ENCODE assay signal across 19 cellular contexts in genomic region chr6:37456126-37456525, GRCh38. TPM values are rescaled to one million over a fixed set of nuclear protein-coding genes. Genes with fewer than 3 reads are reported as not detected.
A peak's percentile ranks its signal among the peaks of the same experiment; 100 is the strongest.
DNase-seq lines count a peak whose midpoint lies in the region; ATAC-seq and TF ChIP-seq lines count a peak whose summit lies in the region.
"Had no signal": no experiment of that assay in that cellular context is flagged by ENCODE, and none has a peak within 500 bp of the region (broad histone marks: within the 10 kb centered on the region; RNA-seq: fewer than 3 reads in every experiment).

No MANE protein-coding gene starts in this region.

- intact Hi-C loops in activated CD4-positive, alpha-beta T cell treated with anti-CD3 and anti-CD28 coated beads for 36 hours (cut with DNase I, micrococcal nuclease) = no loop called here
- intact Hi-C loops in spleen (cut with DNase I; ENCODE audit: low total_unique reads) = no loop called here

- H3K27ac Mint-ChIP-seq in activated CD4-positive, alpha-beta T cell treated with anti-CD3 and anti-CD28 coated beads for 36 hours = no peak overlapping the region

- peaks cover 19% of the 10 kb centered on the region for H3K4me1 Mint-ChIP-seq in activated CD4-positive, alpha-beta T cell treated with anti-CD3 and anti-CD28 coated beads for 36 hours

- no peak for TF ChIP-seq POLR2A in spleen (IDR thresholded peaks at IDR 0.05)

- H3K27ac ChIP-seq in spleen = no peak overlapping the region
- H3K27ac ChIP-seq: PC-9 had no signal

- no peak overlapping the region for H3K4me3 Mint-ChIP-seq in activated CD4-positive, alpha-beta T cell treated with anti-CD3 and anti-CD28 coated beads for 36 hours
- H3K4me3 Mint-ChIP-seq: CD4-positive, alpha-beta memory T cell had no signal

- POLR2A ChIA-PET in activated CD4-positive, alpha-beta T cell treated with anti-CD3 and anti-CD28 coated beads for 36 hours (lab: Charles Lee) = interaction anchor here (0.6 kb wide), 1 partner anchor 1247 kb away, joined by 3 read pairs; no protein-coding TSS in a partner anchor

- H3K9me3 ChIP-seq in skeletal muscle satellite cell (replicated peaks; ENCODE audit: low read length) (no peaks in the 10 kb centered on the region), spleen (no peaks in the 10 kb centered on the region)

- CTCF ChIA-PET in activated CD4-positive, alpha-beta T cell treated with anti-CD3 and anti-CD28 coated beads for 36 hours (lab: Charles Lee) = interaction anchor here (0.8 to 1.4 kb wide), 2 partner anchors 17 to 109 kb away, joined by 3 read pairs; no protein-coding TSS in a partner anchor

- no peak for TF ChIP-seq CTCF in spleen (IDR thresholded peaks at IDR 0.05 in 8 of 11, conservative IDR thresholded peaks at IDR 0.05 in 3 of 11)

- H3K4me3 ChIP-seq in skeletal muscle satellite cell (ENCODE audit: low read length) = peak overlapping the region; percentile 12
- H3K4me3 ChIP-seq in spleen = no peak overlapping the region
- H3K4me3 ChIP-seq: PC-9, skin epidermis had no signal

- DNase-seq in GM04503 (ENCODE audit: low read depth) = peak; percentile 73
- DNase-seq in RPMI7951 (ENCODE audit: low read depth) = peak; percentile 52
- DNase-seq in fibroblast of gingiva (ENCODE audit: low read depth) = peak; percentile 50
- no peak for DNase-seq in activated CD4-positive, alpha-beta T cell treated with anti-CD3 and anti-CD28 coated beads for 36 hours
- no peak for DNase-seq in spleen
- DNase-seq: activated effector memory CD4-positive, alpha-beta T cell treated with Interleukin-2 at 50 U/mL for 16 hours; CD4-positive, alpha-beta memory T cell; effector CD8-positive, alpha-beta T cell; glutamatergic neuron; midbrain; NCI-H1694; NCI-H524 treated with DMSO at 0.1 percent for 48 hours; occipital lobe; PC-9; stimulated activated naive CD4-positive, alpha-beta T cell; T-helper 1 cell had no signal

- H3K4me1 ChIP-seq in skeletal muscle satellite cell (ENCODE audit: control insufficient read depth, insufficient read depth, low read length) (peaks cover 40% of the 10 kb centered on the region), spleen (peaks cover 0 to 3% (median 0%) of the 10 kb centered on the region in 6 donors)

- 88 to 98% (median 92%) methylated on average over 6 of the region's 6 CpGs for WGBS in spleen, 5 donors

- peak overlapping the region; percentile 74 for H3K9ac ChIP-seq in skeletal muscle satellite cell (ENCODE audit: low read depth, low read length)

- H3K36me3 ChIP-seq in skeletal muscle satellite cell (ENCODE audit: insufficient read depth, low read length) (peaks cover 62% of the 10 kb centered on the region), spleen (peaks cover 2 to 100% (median 90%) of the 10 kb centered on the region in 6 donors)

- ATAC-seq in activated CD4-positive, alpha-beta T cell treated with anti-CD3 and anti-CD28 coated beads for 36 hours = no peak
- no peak for ATAC-seq in HG02678 (IDR thresholded peaks at IDR 0.05; ENCODE audit: unreplicated experiment)

- no peaks in the 10 kb centered on the region for H3K27me3 ChIP-seq in skeletal muscle satellite cell (ENCODE audit: control insufficient read depth, insufficient read depth, low read length)
- no peaks in the 10 kb centered on the region for H3K27me3 ChIP-seq in spleen (replicated peaks in 1 of 7)

- H3K9me3 Mint-ChIP-seq in activated CD4-positive, alpha-beta T cell treated with anti-CD3 and anti-CD28 coated beads for 36 hours (ENCODE audit: low read depth) = no peaks in the 10 kb centered on the region
- H3K9me3 Mint-ChIP-seq: CD4-positive, alpha-beta memory T cell had no signal

- H3K36me3 Mint-ChIP-seq in activated CD4-positive, alpha-beta T cell treated with anti-CD3 and anti-CD28 coated beads for 36 hours (ENCODE audit: low read depth) = peaks cover 61% of the 10 kb centered on the region

- peak overlapping the region; percentile 23 for H3K4me2 ChIP-seq in skeletal muscle satellite cell (ENCODE audit: low read length)
- H3K4me2 ChIP-seq: PC-9 had no signal

- no peaks in the 10 kb centered on the region for H3K27me3 Mint-ChIP-seq in activated CD4-positive, alpha-beta T cell treated with anti-CD3 and anti-CD28 coated beads for 36 hours
- H3K27me3 Mint-ChIP-seq: CD4-positive, alpha-beta memory T cell had no signal

RNA-seq across cellular contexts. Expression of gene CMTR1, which starts 23.1 kb away (rescaled TPM):
- 26.4 and 27.4 TPM in 2 replicates for total RNA-seq in RPMI7951 (2014; rRNA removed; shearing (Covaris generic))
- 27.1 and 30.9 TPM in 2 replicates for total RNA-seq in skeletal muscle satellite cell (2012; rRNA removed)
- total RNA-seq in activated CD4-positive, alpha-beta T cell treated with anti-CD3 and anti-CD28 coated beads for 36 hours = 10 to 100 TPM; 65.3 to 74.6 TPM
- 10 to 100 TPM; 40.8 to 62.4 (median 52.3) TPM for total RNA-seq in spleen
- polyA plus RNA-seq in spleen = 10 to 100 TPM; 19.4 to 27.5 (median 23.3) TPM

RNA-seq across cellular contexts. Expression of gene CCDC167, which starts 43.6 kb away (rescaled TPM):
- 89.8 and 102 TPM in 2 replicates for total RNA-seq in RPMI7951 (2014; rRNA removed; shearing (Covaris generic))
- 31.5 and 32.7 TPM in 2 replicates for total RNA-seq in skeletal muscle satellite cell (2012; rRNA removed)
- 10 to 100 TPM; 55.3 to 60.3 TPM for total RNA-seq in activated CD4-positive, alpha-beta T cell treated with anti-CD3 and anti-CD28 coated beads for 36 hours
- total RNA-seq in spleen = 10 to 100 TPM; 11.6 to 38.4 (median 17.4) TPM
- 10 to 100 TPM; 26.1 to 64.8 (median 41.0) TPM for polyA plus RNA-seq in spleen

Comparison
In these comparisons a context has a peak if more than half of its experiments do, and no peak if none do; other contexts are left out.
1. DNase-seq: peak in GM04503 (single experiment), RPMI7951 (single experiment) and fibroblast of gingiva (single experiment); none in activated CD4-positive, alpha-beta T cell treated with anti-CD3 and anti-CD28 coated beads for 36 hours (single experiment) and spleen (single experiment).